26 cellular contexts compared by ENCODE assay signal in the genomic region with DNA sequence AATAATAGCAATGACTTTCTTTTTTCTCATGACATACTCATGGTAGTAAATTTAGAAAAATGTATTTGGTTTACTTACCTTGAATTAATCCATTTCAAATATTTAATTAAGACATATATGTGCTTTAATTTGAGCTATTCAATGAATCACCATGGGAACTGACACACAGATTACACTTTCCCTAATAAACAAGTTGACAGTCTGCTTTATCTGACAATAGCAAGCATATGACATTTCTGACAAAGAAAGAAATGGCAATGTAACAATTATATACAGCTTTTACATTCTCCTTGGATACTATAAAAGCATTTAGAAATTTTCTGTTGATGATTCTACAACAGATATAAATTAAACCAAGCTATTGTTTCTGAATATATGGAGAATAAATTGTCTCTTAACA.
"Had no signal": no experiment of that assay in that cellular context is flagged by ENCODE, and none has a peak within 500 bp of the region (broad histone marks: within the 10 kb centered on the region; RNA-seq: fewer than 3 reads in every experiment).

No MANE protein-coding gene starts in this region.

- DNase-seq: stimulated activated CD4-positive, alpha-beta T cell treated with anti-CD3 and anti-CD28 coated beads, Interleukin-2, amount 100 ng/mL, for 48 hours; stimulated activated CD4-positive, alpha-beta T cell treated with anti-CD3 and anti-CD28 coated beads, Interleukin-4, amount 100 ng/mL, for 1 hour; stimulated activated CD4-positive, alpha-beta T cell treated with anti-CD3 and anti-CD28 coated beads, Interleukin-4, amount 100 ng/mL, for 24 hours; stimulated activated CD4-positive, alpha-beta T cell treated with anti-CD3 and anti-CD28 coated beads, Interleukin-4, amount 100 ng/mL, for 4 hours; stimulated activated CD8-positive, alpha-beta memory T cell treated with anti-CD3 and anti-CD28 coated beads, Interleukin-4, amount 100 ng/mL, for 48 hours; stimulated activated naive B cell treated with anti-CD40 and anti-IgM and Interleukin-4, amounts not matched to agents 10 μg/mL and 1 μg/mL and 100 μg/mL, for 72 hours; stimulated activated naive CD4-positive, alpha-beta T cell; stimulated activated naive CD4-positive, alpha-beta T cell treated with Interleukin-2 at 50 U/mL for 16 hours; stimulated activated naive CD8-positive, alpha-beta T cell treated with anti-CD3 and anti-CD28 coated beads, Interleukin-15, amount 100 ng/mL, for 72 hours; stimulated activated naive CD8-positive, alpha-beta T cell treated with anti-CD3 and anti-CD28 coated beads, Interleukin-15, Interleukin-2, amounts not matched to agents 100 U/mL and 50 U/mL, for 24 hours; stomach; substantia nigra; testis; thyroid gland; tibial artery; transverse colon; trophoblast cell; upper lobe of left lung; upper lobe of right lung; uterus had no signal

- ATAC-seq: stimulated activated effector memory CD8-positive, alpha-beta T cell treated with anti-CD3 and anti-CD28 coated beads, Interleukin-12 subunit alpha, Interleukin-12 subunit beta, amount 100 ng/mL, for 72 hours; stimulated activated memory B cell treated with anti-CD40 and anti-IgM and Interleukin-4, amounts not matched to agents 10 μg/mL and 1 μg/mL and 100 μg/mL, for 72 hours; stimulated activated naive B cell treated with anti-CD40 and anti-IgM and Interleukin-4, amounts not matched to agents 10 μg/mL and 1 μg/mL and 100 μg/mL, for 72 hours; stimulated activated naive CD8-positive, alpha-beta T cell treated with anti-CD3 and anti-CD28 coated beads, Interleukin-15, amount 100 ng/mL, for 72 hours; stimulated activated naive CD8-positive, alpha-beta T cell treated with anti-CD3 and anti-CD28 coated beads, Interleukin-15, Interleukin-2, amounts not matched to agents 100 U/mL and 50 U/mL, for 24 hours; upper lobe of right lung had no signal

- H3K36me3 ChIP-seq: stomach, suprapubic skin, thoracic aorta, thyroid gland, tibial artery, tibial nerve, transverse colon, upper lobe of left lung, upper lobe of right lung, uterus, vagina had no signal

- H3K4me3 ChIP-seq: stomach, suprapubic skin, testis, thoracic aorta, thyroid gland, tibial artery, tibial nerve, transverse colon, upper lobe of left lung, upper lobe of right lung, uterus, vagina had no signal

- H3K9me3 ChIP-seq: suprapubic skin, testis, thoracic aorta, thyroid gland, tibial artery, transverse colon, upper lobe of left lung, upper lobe of right lung, uterus, vagina had no signal

- H3K27ac ChIP-seq: stomach, suprapubic skin, testis, thoracic aorta, thyroid gland, tibial artery, tibial nerve, transverse colon, upper lobe of left lung, upper lobe of right lung, uterus, vagina had no signal

- H3K27me3 ChIP-seq: stomach, suprapubic skin, testis, thyroid gland, tibial artery, tibial nerve, transverse colon, upper lobe of left lung, upper lobe of right lung, uterus, vagina had no signal
